ENCODE assay signal across 1 cellular context in the genomic region with DNA sequence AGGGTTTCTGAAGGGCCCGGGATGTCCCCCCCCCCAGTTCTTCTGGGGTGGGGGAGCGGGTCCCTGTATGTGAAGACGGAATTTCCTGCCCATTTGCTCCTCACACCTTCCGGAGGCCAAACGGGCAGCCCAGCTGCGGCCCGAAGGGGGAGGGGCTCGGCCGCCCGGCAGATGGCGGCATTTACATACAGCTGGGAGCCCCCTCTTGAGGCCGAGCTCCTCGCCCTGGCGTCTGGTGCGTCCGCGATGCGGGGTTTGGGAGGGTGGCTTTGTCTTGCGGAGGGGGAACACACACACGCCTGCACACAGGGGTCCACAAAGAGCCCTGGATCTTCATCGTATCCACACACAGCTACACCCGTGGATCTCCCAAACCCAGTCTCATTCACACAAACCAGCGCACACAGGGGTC.
TF ChIP-seq lines count a peak whose summit lies in the region.

No MANE protein-coding gene starts in this region.

TF ChIP-seq in GM23338, 12 proteins besides CTCF, POLR2A, EP300 and RAD21 (continued from another document):
- TF ChIP-seq, protein P1, sequence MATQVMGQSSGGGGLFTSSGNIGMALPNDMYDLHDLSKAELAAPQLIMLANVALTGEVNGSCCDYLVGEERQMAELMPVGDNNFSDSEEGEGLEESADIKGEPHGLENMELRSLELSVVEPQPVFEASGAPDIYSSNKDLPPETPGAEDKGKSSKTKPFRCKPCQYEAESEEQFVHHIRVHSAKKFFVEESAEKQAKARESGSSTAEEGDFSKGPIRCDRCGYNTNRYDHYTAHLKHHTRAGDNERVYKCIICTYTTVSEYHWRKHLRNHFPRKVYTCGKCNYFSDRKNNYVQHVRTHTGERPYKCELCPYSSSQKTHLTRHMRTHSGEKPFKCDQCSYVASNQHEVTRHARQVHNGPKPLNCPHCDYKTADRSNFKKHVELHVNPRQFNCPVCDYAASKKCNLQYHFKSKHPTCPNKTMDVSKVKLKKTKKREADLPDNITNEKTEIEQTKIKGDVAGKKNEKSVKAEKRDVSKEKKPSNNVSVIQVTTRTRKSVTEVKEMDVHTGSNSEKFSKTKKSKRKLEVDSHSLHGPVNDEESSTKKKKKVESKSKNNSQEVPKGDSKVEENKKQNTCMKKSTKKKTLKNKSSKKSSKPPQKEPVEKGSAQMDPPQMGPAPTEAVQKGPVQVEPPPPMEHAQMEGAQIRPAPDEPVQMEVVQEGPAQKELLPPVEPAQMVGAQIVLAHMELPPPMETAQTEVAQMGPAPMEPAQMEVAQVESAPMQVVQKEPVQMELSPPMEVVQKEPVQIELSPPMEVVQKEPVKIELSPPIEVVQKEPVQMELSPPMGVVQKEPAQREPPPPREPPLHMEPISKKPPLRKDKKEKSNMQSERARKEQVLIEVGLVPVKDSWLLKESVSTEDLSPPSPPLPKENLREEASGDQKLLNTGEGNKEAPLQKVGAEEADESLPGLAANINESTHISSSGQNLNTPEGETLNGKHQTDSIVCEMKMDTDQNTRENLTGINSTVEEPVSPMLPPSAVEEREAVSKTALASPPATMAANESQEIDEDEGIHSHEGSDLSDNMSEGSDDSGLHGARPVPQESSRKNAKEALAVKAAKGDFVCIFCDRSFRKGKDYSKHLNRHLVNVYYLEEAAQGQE (IDR thresholded peaks at IDR 0.05; ENCODE audit: unreplicated experiment) = no peak
- peak; percentile 64 for TF ChIP-seq POLR2AphosphoS5 (IDR thresholded peaks at IDR 0.05; ENCODE audit: low read depth)
TF ChIP-seq in GM23338: peak in this region for 2.
